Comparison of ENCODE assay signal across 7 cellular contexts in the genomic region with DNA sequence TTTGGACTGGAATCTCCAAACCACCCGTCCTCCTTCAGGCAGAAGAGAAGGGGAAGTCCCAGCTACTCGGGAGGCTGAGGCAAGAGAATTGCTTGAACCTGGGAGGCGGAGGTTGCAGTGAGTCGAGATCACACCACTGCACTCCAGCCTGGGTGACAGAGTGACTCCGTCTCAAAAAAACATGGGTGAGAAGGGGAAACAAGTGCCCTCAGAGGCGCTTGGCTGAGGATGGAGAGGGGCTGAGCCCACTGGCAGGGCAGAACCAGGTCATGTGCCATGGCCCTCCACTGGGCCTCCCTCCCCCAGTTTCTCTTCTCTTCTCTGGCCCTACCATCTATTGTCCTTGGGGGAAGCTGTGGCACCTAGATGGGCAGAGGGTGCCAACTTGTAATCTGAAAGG.
DNase-seq lines count a peak whose midpoint lies in the region; ATAC-seq and TF ChIP-seq lines count a peak whose summit lies in the region.
"Not testable (repeated sequence)": the region's sequence is repeated elsewhere in the genome, so short reads cannot be mapped to it uniquely, and the experiment has no call there.

No MANE protein-coding gene starts in this region.

- intact Hi-C loops in sciatic nerve (cut with DNase I): not testable (repeated sequence)

- peak; percentile 16 for DNase-seq in GM10266 (ENCODE audit: extremely low spot score)
- peak in 2 of 3 donors; percentile 25 to 34 for DNase-seq in Peyer's patch
- DNase-seq in activated CD4-positive, alpha-beta T cell treated with anti-CD3 and anti-CD28 coated beads for 48 hours: peak; percentile 28
- peak; percentile 24 to 35 for DNase-seq in activated T-cell treated with anti-CD3 and anti-CD28 coated beads, Interleukin-2, amount 50 U/mL, for 48 hours
- not testable (repeated sequence) for DNase-seq in caudate nucleus (lab: John Stamatoyannopoulos, UW)
- peak; percentile 49 for DNase-seq in fibroblast of villous mesenchyme (ENCODE audit: low read depth)
- peak; percentile 38 for DNase-seq in sciatic nerve (ENCODE audit: low spot score)

- H3K4me1 ChIP-seq in Peyer's patch: peaks cover 4 to 53% (median 31%) of the 10 kb centered on the region in 4 donors

- H3K36me3 ChIP-seq in Peyer's patch: peaks cover 0 to 41% (median 0%) of the 10 kb centered on the region in 3 donors

- not testable (repeated sequence) for TF ChIP-seq CTCF in GM10266 (IDR thresholded peaks at IDR 0.05; ENCODE audit: control insufficient read depth, insufficient read depth, low read depth, missing control alignments); Peyer's patch (IDR thresholded peaks at IDR 0.05); fibroblast of villous mesenchyme (IDR thresholded peaks at IDR 0.05; ENCODE audit: insufficient read depth, low read depth, low read length)

- not testable (repeated sequence) for H3K27ac ChIP-seq in Peyer's patch
- H3K27ac ChIP-seq in caudate nucleus (ENCODE audit: low read depth, low read length): peak overlapping the region; percentile 58

- ATAC-seq in sciatic nerve: not testable (repeated sequence)

- TF ChIP-seq POLR2A in Peyer's patch (IDR thresholded peaks at IDR 0.05): not testable (repeated sequence)

- H3K4me3 ChIP-seq in Peyer's patch; fibroblast of villous mesenchyme (ENCODE audit: low read depth, low read length): not testable (repeated sequence)

- H3K27me3 ChIP-seq in Peyer's patch: peaks cover 0 to 16% of the 10 kb centered on the region in 2 donors

- not testable (repeated sequence) for H3K9me3 ChIP-seq in Peyer's patch
